Comparison of ENCODE assay signal across 9 cellular contexts in genomic region chr4:87497141-87497540, GRCh38. TPM values are rescaled to one million over a fixed set of nuclear protein-coding genes. Genes with fewer than 3 reads are reported as not detected.
DNase-seq lines count a peak whose midpoint lies in the region; ATAC-seq and TF ChIP-seq lines count a peak whose summit lies in the region.
"Had no signal": no experiment of that assay in that cellular context is flagged by ENCODE, and none has a peak within 500 bp of the region (broad histone marks: within the 10 kb centered on the region; RNA-seq: fewer than 3 reads in every experiment).

No MANE protein-coding gene starts in this region.

- intact Hi-C loops in cardiac septum (cut with DNase I), result no loop called here
- intact Hi-C loops in tibial artery (cut with DNase I; ENCODE audit: low total_unique reads), result no loop called here

- H3K9me3 ChIP-seq in cardiac muscle cell (ENCODE audit: low read depth), result no peaks in the 10 kb centered on the region
- no peaks in the 10 kb centered on the region for H3K9me3 ChIP-seq in tibial artery

- DNase-seq in cardiac muscle cell (ENCODE audit: low read depth in 1 of 2, low spot score in 1 of 2) (no peak), cardiac septum (ENCODE audit: low spot score) (no peak), OCI-M1 (lab: John Stamatoyannopoulos, UW) (peak; percentile 50), fibroblast of the aortic adventitia (ENCODE audit: low read depth) (no peak), tibial artery (no peak), glomerular visceral epithelial cell (ENCODE audit: extremely low spot score) (no peak), AG08395 (ENCODE audit: low spot score) (no peak)
- DNase-seq: DMS79 treated with DMSO at 0.1 percent for 48 hours had no signal

- peak; percentile 39 for TF ChIP-seq CTCF in cardiac muscle cell (IDR thresholded peaks at IDR 0.05; ENCODE audit: low read depth, low read length)
- TF ChIP-seq CTCF in fibroblast of the aortic adventitia (IDR thresholded peaks at IDR 0.05; ENCODE audit: insufficient read depth, low read length), result peak; percentile 26
- peak in 1 of 2 experiments; percentile 11 for TF ChIP-seq CTCF in tibial artery (IDR thresholded peaks at IDR 0.05)

- no peaks in the 10 kb centered on the region for H3K36me3 ChIP-seq in cardiac muscle cell
- H3K36me3 ChIP-seq in tibial artery, result peaks cover 41 to 72% (median 44%) of the 10 kb centered on the region in 3 donors

- H3K4me3 ChIP-seq in cardiac muscle cell (no peak overlapping the region), fibroblast of the aortic adventitia (ENCODE audit: low read depth, low read length) (no peak overlapping the region), tibial artery (no peak overlapping the region)

- H3K27ac ChIP-seq in cardiac muscle cell (no peak overlapping the region), tibial artery (peak overlapping the region; percentile 64 to 67)

- H3K27me3 ChIP-seq in cardiac muscle cell (no peaks in the 10 kb centered on the region), tibial artery (no peaks in the 10 kb centered on the region)

- H3K4me1 ChIP-seq in cardiac muscle cell (ENCODE audit: low read depth), result no peaks in the 10 kb centered on the region
- H3K4me1 ChIP-seq in tibial artery, result peaks cover 0 to 77% (median 26%) of the 10 kb centered on the region in 4 donors

- ATAC-seq in GM21529 (IDR thresholded peaks at IDR 0.05; ENCODE audit: unreplicated experiment), result no peak

RNA-seq across cellular contexts. Expression of gene SPARCL1, which starts 32.0 kb away (rescaled TPM):
- total RNA-seq in cardiac muscle cell (0.11 TPM in 1 of 2 replicates, not detected in the other), cardiac septum (202 TPM), fibroblast of the aortic adventitia (ENCODE audit: low replicate concordance) (not detected in 2 replicates)
- polyA plus RNA-seq in cardiac muscle cell, result not detected in 2 replicates

Comparison
In these comparisons a context has a peak if more than half of its experiments do, and no peak if none do; other contexts are left out.
1. RNA of gene SPARCL1, which starts 32.0 kb away (total RNA-seq): 202 TPM in cardiac septum (single experiment); not detected in fibroblast of the aortic adventitia and 0.11 TPM in cardiac muscle cell; every median in the first group is over 100 times any median in the second.